8 cellular contexts compared by ENCODE assay signal in genomic region chr6:4281341-4282293, GRCh38.
A peak's percentile ranks its signal among the peaks of the same experiment; 100 is the strongest.
DNase-seq lines count a peak whose midpoint lies in the region; ATAC-seq, FAIRE-seq and TF ChIP-seq lines count a peak whose summit lies in the region.

No MANE protein-coding gene starts in this region.

- in situ Hi-C loops in mammary epithelial cell (cut with MboI; ENCODE audit: low sequenced_read_pairs in 2 of 2): no loop called here

- peak overlapping the region; percentile 90 for H3K4me2 ChIP-seq in mammary epithelial cell (ENCODE audit: insufficient read depth, low read depth, low read length)

- no peaks in the 10 kb centered on the region for H3K9me3 ChIP-seq in A673 (ENCODE audit: low read depth, low read length, poor library complexity, severe bottlenecking)
- no peaks in the 10 kb centered on the region for H3K9me3 ChIP-seq in mammary epithelial cell (replicated peaks; ENCODE audit: insufficient read depth, low read length)
- H3K9me3 ChIP-seq in kidney (ENCODE audit: control insufficient read depth in 1 of 2, low read length in 2 of 2): no peaks in the 10 kb centered on the region

- no peak for FAIRE-seq in kidney (lab: Jason Lieb, UNC)

- dilution Hi-C loops in mammary epithelial cell (cut with HindIII; ENCODE audit: low sequenced_read_pairs): loop anchor here (5.0 kb wide), 1 partner anchor 71 kb away; no protein-coding TSS in a partner anchor

- POLR2A ChIA-PET in A673 (lab: Charles Lee; ENCODE audit: low non-redundant PET): no interaction called here

- H3K79me2 ChIP-seq in mammary epithelial cell (ENCODE audit: insufficient read depth, low read length): no peaks in the 10 kb centered on the region

- DNase-seq in A673 (ENCODE audit: low spot score): peak; percentile 23
- DNase-seq in NCI-H524 (lab: John Stamatoyannopoulos, UW): peak; percentile 38 to 83
- peak; percentile 95 for DNase-seq in mammary epithelial cell
- peak; percentile 77 for DNase-seq in kidney
- DNase-seq in stimulated activated CD4-positive, alpha-beta T cell treated with anti-CD3 and anti-CD28 coated beads, Interleukin-15, amount 100 ng/mL, for 48 hours (ENCODE audit: low read depth in 2 of 2): peak; percentile 9 to 17
- no peak for DNase-seq in stimulated activated naive CD4-positive, alpha-beta T cell (lab: John Stamatoyannopoulos, UW)

- 4% methylated on average over 15 of the region's 46 CpGs for WGBS in mammary epithelial cell (ENCODE audit: low coverage, missing lambda C conversion rate)

- H3K36me3 ChIP-seq in A673 (ENCODE audit: insufficient read depth, low read length, poor library complexity, severe bottlenecking) (no peaks in the 10 kb centered on the region), mammary epithelial cell (ENCODE audit: insufficient read depth, low read length) (no peaks in the 10 kb centered on the region), kidney (ENCODE audit: control insufficient read depth in 1 of 2, insufficient read depth in 2 of 2, low read length in 2 of 2) (no peaks in the 10 kb centered on the region)

- H2AFZ ChIP-seq in mammary epithelial cell (ENCODE audit: low read depth, low read length): peak overlapping the region; percentile 72

- CTCF ChIA-PET in A673 (lab: Charles Lee): no interaction called here
- CTCF ChIA-PET in mammary epithelial cell (lab: Charles Lee; ENCODE audit: low non-redundant PET): no interaction called here

- no peaks in the 10 kb centered on the region for H3K4me1 ChIP-seq in A673 (ENCODE audit: insufficient read depth, low read length, poor library complexity, severe bottlenecking)
- peaks cover 19% of the 10 kb centered on the region for H3K4me1 ChIP-seq in mammary epithelial cell (ENCODE audit: insufficient read depth, low read length)
- H3K4me1 ChIP-seq in kidney (ENCODE audit: control insufficient read depth in 1 of 2, insufficient read depth in 1 of 2, low read depth in 1 of 2, low read length in 2 of 2): peaks cover 0 to 3% of the 10 kb centered on the region in 2 donors

- intact Hi-C loops in A673 (cut with micrococcal nuclease; ENCODE audit: unreplicated experiment) (no loop called here), mammary epithelial cell (cut with micrococcal nuclease) (loop anchor here (2.0 kb wide), 1 partner anchor 17 kb away; no protein-coding TSS in a partner anchor), kidney (cut with DNase I) (no loop called here)

- no TSS peak for BruUV-seq in A673 (replicated peaks; lab: Mats Ljungman, UMichigan)
- no TSS peak for BruUV-seq in mammary epithelial cell (replicated peaks; lab: Mats Ljungman, UMichigan)

- H3K9ac ChIP-seq in mammary epithelial cell (ENCODE audit: insufficient read depth, low read length) (peak overlapping the region; percentile 37), kidney (ENCODE audit: low read length in 2 of 2) (no peak overlapping the region)

- H4K20me1 ChIP-seq in mammary epithelial cell (ENCODE audit: insufficient read depth, low read length): no peaks in the 10 kb centered on the region

- ATAC-seq in GM18868 (IDR thresholded peaks at IDR 0.05; ENCODE audit: unreplicated experiment) (peak; percentile 95), HG03108 (IDR thresholded peaks at IDR 0.05; ENCODE audit: unreplicated experiment) (peak; percentile 93)

- peak overlapping the region; percentile 37 for H3K4me3 ChIP-seq in A673 (ENCODE audit: low read depth, low read length, poor library complexity, severe bottlenecking)
- peak overlapping the region; percentile 25 to 47 (median 25) for H3K4me3 ChIP-seq in mammary epithelial cell (replicated peaks in 1 of 3; ENCODE audit: insufficient read depth in 1 of 3, low read depth in 2 of 3, low read length in 3 of 3)
- H3K4me3 ChIP-seq in kidney (ENCODE audit: low read length in 2 of 2): peak overlapping the region; percentile 43 to 65

- H3K27ac ChIP-seq in A673 (ENCODE audit: low read depth, low read length, poor library complexity, severe bottlenecking): no peak overlapping the region
- H3K27ac ChIP-seq in mammary epithelial cell (ENCODE audit: insufficient read depth, low read depth, low read length): peak overlapping the region; percentile 15
- H3K27ac ChIP-seq in kidney (ENCODE audit: low read depth in 2 of 2, low read length in 2 of 2): no peak overlapping the region

- TF ChIP-seq CTCF in A673 (conservative IDR thresholded peaks at IDR 0.05; ENCODE audit: low read depth, low read length) (peak; percentile 31), mammary epithelial cell (conservative IDR thresholded peaks at IDR 0.05 in 1 of 2, IDR thresholded peaks at IDR 0.05 in 1 of 2; ENCODE audit: extremely low read depth in 1 of 2, insufficient read depth in 1 of 2, low read depth in 1 of 2, low read length in 2 of 2) (peak; percentile 41 to 62), kidney (IDR thresholded peaks at IDR 0.05; ENCODE audit: borderline replicate concordance, extremely low read depth, insufficient read depth) (peak; percentile 32)

- H3K27me3 ChIP-seq in A673 (replicated peaks; ENCODE audit: insufficient read depth, low read depth, low read length, poor library complexity) (peaks cover 8% of the 10 kb centered on the region), mammary epithelial cell (ENCODE audit: insufficient read depth, low read length) (no peaks in the 10 kb centered on the region)

Comparison
In these comparisons a context has a peak if more than half of its experiments do, and no peak if none do; other contexts are left out.
1. DNase-seq: peak in A673 (single experiment), NCI-H524 (2 of 2), mammary epithelial cell (single experiment), kidney (single experiment) and stimulated activated CD4-positive, alpha-beta T cell treated with anti-CD3 and anti-CD28 coated beads, Interleukin-15, amount 100 ng/mL, for 48 hours (2 of 2); none in stimulated activated naive CD4-positive, alpha-beta T cell (0 of 6).
2. Peak in every context shown above with its lines, with median percentiles within 50 percentile points of each other: H3K4me3 ChIP-seq and CTCF ChIP-seq.